Comparison of ENCODE assay signal across 1 cellular context in the genomic region with DNA sequence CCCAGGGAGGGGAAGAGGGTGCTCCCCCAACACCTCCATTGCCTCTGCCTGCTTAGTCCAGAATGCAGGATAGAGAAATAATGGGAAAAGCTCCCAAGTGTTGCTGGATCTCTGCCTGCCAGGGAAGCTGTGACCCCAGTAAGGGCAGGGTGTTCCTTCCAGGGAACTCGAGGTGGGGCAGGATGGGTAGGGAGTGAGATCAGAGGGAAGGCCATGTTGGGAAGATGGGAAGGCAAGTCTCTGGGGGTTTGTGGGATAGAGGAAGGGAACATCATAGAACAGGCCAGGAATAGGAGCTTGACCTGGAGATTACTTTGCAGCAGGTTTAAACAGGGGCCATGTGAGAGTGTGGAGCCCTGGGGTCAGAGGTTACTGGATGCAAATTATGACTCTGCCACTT.
TF ChIP-seq lines count a peak whose summit lies in the region.

No MANE protein-coding gene starts in this region.

TF ChIP-seq in K562, 482 proteins besides CTCF, POLR2A, EP300 and RAD21:
- TF ChIP-seq CBX3 (IDR thresholded peaks at IDR 0.05; ENCODE audit: borderline replicate concordance in 1 of 2, low read length in 2 of 2): no peak
- TF ChIP-seq CSDE1 (IDR thresholded peaks at IDR 0.05): no peak
- TF ChIP-seq, protein P1, sequence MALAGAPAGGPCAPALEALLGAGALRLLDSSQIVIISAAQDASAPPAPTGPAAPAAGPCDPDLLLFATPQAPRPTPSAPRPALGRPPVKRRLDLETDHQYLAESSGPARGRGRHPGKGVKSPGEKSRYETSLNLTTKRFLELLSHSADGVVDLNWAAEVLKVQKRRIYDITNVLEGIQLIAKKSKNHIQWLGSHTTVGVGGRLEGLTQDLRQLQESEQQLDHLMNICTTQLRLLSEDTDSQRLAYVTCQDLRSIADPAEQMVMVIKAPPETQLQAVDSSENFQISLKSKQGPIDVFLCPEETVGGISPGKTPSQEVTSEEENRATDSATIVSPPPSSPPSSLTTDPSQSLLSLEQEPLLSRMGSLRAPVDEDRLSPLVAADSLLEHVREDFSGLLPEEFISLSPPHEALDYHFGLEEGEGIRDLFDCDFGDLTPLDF (CRISPR knock-in tag; IDR thresholded peaks at IDR 0.05): no peak
- TF ChIP-seq NR2C1 (IDR thresholded peaks at IDR 0.05): no peak
- peak; percentile 58; the same call in 1 of the 2 replicates for TF ChIP-seq NR2C1 (tag; IDR thresholded peaks at IDR 0.05)
- TF ChIP-seq, protein P2, sequence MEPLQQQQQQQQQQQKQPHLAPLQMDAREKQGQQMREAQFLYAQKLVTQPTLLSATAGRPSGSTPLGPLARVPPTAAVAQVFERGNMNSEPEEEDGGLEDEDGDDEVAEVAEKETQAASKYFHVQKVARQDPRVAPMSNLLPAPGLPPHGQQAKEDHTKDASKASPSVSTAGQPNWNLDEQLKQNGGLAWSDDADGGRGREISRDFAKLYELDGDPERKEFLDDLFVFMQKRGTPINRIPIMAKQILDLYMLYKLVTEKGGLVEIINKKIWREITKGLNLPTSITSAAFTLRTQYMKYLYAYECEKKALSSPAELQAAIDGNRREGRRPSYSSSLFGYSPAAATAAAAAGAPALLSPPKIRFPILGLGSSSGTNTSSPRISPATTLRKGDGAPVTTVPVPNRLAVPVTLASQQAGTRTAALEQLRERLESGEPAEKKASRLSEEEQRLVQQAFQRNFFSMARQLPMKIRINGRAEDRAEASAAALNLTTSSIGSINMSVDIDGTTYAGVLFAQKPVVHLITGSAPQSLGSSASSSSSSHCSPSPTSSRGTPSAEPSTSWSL (CRISPR knock-in tag; IDR thresholded peaks at IDR 0.05; ENCODE audit: borderline replicate concordance): no peak
- TF ChIP-seq THRAP3 (IDR thresholded peaks at IDR 0.05; ENCODE audit: borderline replicate concordance): no peak
